Comparison of ENCODE assay signal across 24 cellular contexts in the genomic region with DNA sequence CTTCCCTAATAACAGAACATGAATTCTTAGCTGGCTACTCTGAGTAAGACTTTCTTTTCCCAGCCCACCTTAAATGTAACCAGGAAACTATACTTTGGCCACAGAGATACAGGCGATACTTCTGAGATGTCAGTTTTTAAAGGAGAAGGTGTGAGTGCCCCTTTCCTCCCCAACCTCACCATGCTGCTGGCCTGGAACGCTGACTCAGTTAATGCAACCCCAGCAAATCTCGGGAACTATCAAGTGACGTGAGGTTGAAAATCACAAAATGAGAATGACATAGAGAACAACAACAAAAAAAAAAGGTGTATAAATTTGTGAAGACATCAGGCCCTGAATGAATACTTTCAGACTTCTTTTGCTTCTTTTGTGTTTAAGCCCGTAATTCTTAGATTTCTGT. TPM values are rescaled to one million over a fixed set of nuclear protein-coding genes. Genes with fewer than 3 reads are reported as not detected.
DNase-seq lines count a peak whose midpoint lies in the region; ATAC-seq, FAIRE-seq and TF ChIP-seq lines count a peak whose summit lies in the region.
"Had no signal": no experiment of that assay in that cellular context is flagged by ENCODE, and none has a peak within 500 bp of the region (broad histone marks: within the 10 kb centered on the region; RNA-seq: fewer than 3 reads in every experiment).

No MANE protein-coding gene starts in this region.

- FAIRE-seq in HepG2 (lab: Jason Lieb, UNC) = no peak
- FAIRE-seq: A204.1, GM12891, GM18507, H1 had no signal

- H3K27ac ChIP-seq in HepG2 (ENCODE audit: extremely low read length, insufficient read depth, low read length) (no peak overlapping the region), right lobe of liver (no peak overlapping the region), parathyroid adenoma (no peak overlapping the region)
- H3K27ac ChIP-seq: 22Rv1; BLaER1 treated with 17β-estradiol and CSF1 and Interleukin-3, amounts not matched to agents 10 nM and 100 nM; GM23248 had no signal

- DNase-seq in HepG2 (ENCODE audit: low spot score) = no peak
- DNase-seq in right lobe of liver = no peak
- no peak for DNase-seq in T-helper 17 cell
- no peak for DNase-seq in DMS 273 treated with DMSO at 0.1 percent for 48 hours (lab: John Stamatoyannopoulos, UW)
- DNase-seq: ACHN; AML-193; BE2C; CD4-positive, alpha-beta T cell; CD8-positive, alpha-beta memory T cell; DMS53; DMS79 treated with DMSO at 0.1 percent for 48 hours; GF-D8; GM23248; H7; HCEC 1CT had no signal

- H3K4me3 Mint-ChIP-seq in T-helper 17 cell = no peak overlapping the region
- H3K4me3 Mint-ChIP-seq: CD14-positive monocyte; CD4-positive, alpha-beta T cell; CD8-positive, alpha-beta memory T cell had no signal

- H3K4me1 Mint-ChIP-seq in T-helper 17 cell = peaks cover 35% of the 10 kb centered on the region
- H3K4me1 Mint-ChIP-seq: CD14-positive monocyte had no signal

- peaks cover 24% of the 10 kb centered on the region for H3K36me3 Mint-ChIP-seq in T-helper 17 cell (ENCODE audit: low read depth)

- TF ChIP-seq POLR2A in HepG2 (IDR thresholded peaks at IDR 0.05; ENCODE audit: insufficient read depth in 1 of 2, low read depth in 2 of 2, low read length in 2 of 2) = no peak
- TF ChIP-seq POLR2A in right lobe of liver (IDR thresholded peaks at IDR 0.05) = no peak

- no peaks in the 10 kb centered on the region for H3K4me1 ChIP-seq in HepG2 (ENCODE audit: insufficient read depth, low read length)
- H3K4me1 ChIP-seq in right lobe of liver = no peaks in the 10 kb centered on the region
- no peaks in the 10 kb centered on the region for H3K4me1 ChIP-seq in parathyroid adenoma
- H3K4me1 ChIP-seq: BE2C; BLaER1 treated with 17β-estradiol and CSF1 and Interleukin-3, amounts not matched to agents 10 nM and 100 nM had no signal

- no peak for TF ChIP-seq RAD21 in HepG2 (CRISPR knock-in tag; IDR thresholded peaks at IDR 0.05)

- H3K36me3 ChIP-seq in HepG2 (replicated peaks in 1 of 2; ENCODE audit: control insufficient read depth in 1 of 2, insufficient read depth in 2 of 2, low read length in 2 of 2) (peaks cover 0 to 8% of the 10 kb centered on the region in 2 experiments; a peak in 3 of 5 replicates), right lobe of liver (peaks cover 0 to 9% (median under 1%) of the 10 kb centered on the region in 4 donors), parathyroid adenoma (ENCODE audit: control insufficient read depth, insufficient read depth, low read length) (no peaks in the 10 kb centered on the region)

- BruUV-seq in HepG2 (replicated peaks; lab: Mats Ljungman, UMichigan) = no TSS peak

- H4K20me1 ChIP-seq in HepG2 (ENCODE audit: insufficient read depth, low read length) = no peaks in the 10 kb centered on the region

- TF ChIP-seq CTCF in HepG2 (CRISPR knock-in tag; IDR thresholded peaks at IDR 0.05) (no peak), right lobe of liver (IDR thresholded peaks at IDR 0.05) (no peak), parathyroid adenoma (IDR thresholded peaks at IDR 0.05) (no peak)

- no peak overlapping the region for H3K9ac ChIP-seq in HepG2 (ENCODE audit: insufficient read depth, low read depth, low read length)
- no peak overlapping the region for H3K9ac ChIP-seq in parathyroid adenoma
- H3K9ac ChIP-seq: BLaER1 treated with 17β-estradiol and CSF1 and Interleukin-3, amounts not matched to agents 10 nM and 100 nM; GM23248 had no signal

- peaks cover 3% of the 10 kb centered on the region for H3K79me2 ChIP-seq in HepG2 (ENCODE audit: insufficient read depth, low read length)
- H3K79me2 ChIP-seq in parathyroid adenoma = peaks cover 11% of the 10 kb centered on the region

- H2AFZ ChIP-seq in HepG2 (ENCODE audit: low read length) (no peak overlapping the region), parathyroid adenoma (no peak overlapping the region)
- H2AFZ ChIP-seq: GM23248 had no signal

- TF ChIP-seq EP300 in HepG2 (IDR thresholded peaks at IDR 0.05; ENCODE audit: low read depth in 2 of 2, low read length in 2 of 2) (no peak), HepG2 (CRISPR knock-in tag; IDR thresholded peaks at IDR 0.05; ENCODE audit: borderline replicate concordance) (no peak)

- H3K4me2 ChIP-seq in HepG2 (ENCODE audit: low read depth, low read length) (no peak overlapping the region), parathyroid adenoma (ENCODE audit: low read length) (peak overlapping the region; percentile 39)
- H3K4me2 ChIP-seq: BLaER1 treated with 17β-estradiol and CSF1 and Interleukin-3, amounts not matched to agents 10 nM and 100 nM had no signal

- ATAC-seq in HepG2 (no peak), right lobe of liver (no peak), T-helper 17 cell (no peak), GM18520 (IDR thresholded peaks at IDR 0.05; ENCODE audit: unreplicated experiment) (no peak)

- no peak overlapping the region for H3K4me3 ChIP-seq in HepG2 (replicated peaks in 1 of 3; ENCODE audit: insufficient read depth in 1 of 3, low read depth in 2 of 3, low read length in 3 of 3)
- no peak overlapping the region for H3K4me3 ChIP-seq in right lobe of liver
- no peak overlapping the region for H3K4me3 ChIP-seq in parathyroid adenoma (ENCODE audit: low read depth, low read length)
- H3K4me3 ChIP-seq: BLaER1 treated with 17β-estradiol and CSF1 and Interleukin-3, amounts not matched to agents 10 nM and 100 nM; GM23248 had no signal

- H3K9me3 ChIP-seq in HepG2 (ENCODE audit: low read length) (no peaks in the 10 kb centered on the region), right lobe of liver (no peaks in the 10 kb centered on the region), T-helper 17 cell (ENCODE audit: control insufficient read depth, low read length, poor library complexity, severe bottlenecking) (no peaks in the 10 kb centered on the region), parathyroid adenoma (ENCODE audit: control insufficient read depth, low read length) (no peaks in the 10 kb centered on the region)

- intact Hi-C loops in HepG2 (cut with micrococcal nuclease; ENCODE audit: unreplicated experiment) = no loop called here
- intact Hi-C loops in right lobe of liver (cut with DNase I) = no loop called here

- H3K27me3 Mint-ChIP-seq in T-helper 17 cell = no peaks in the 10 kb centered on the region
- H3K27me3 Mint-ChIP-seq: CD4-positive, alpha-beta T cell; CD8-positive, alpha-beta memory T cell had no signal

- 76% methylated on average over 5 of the region's 5 CpGs for WGBS in HepG2 (ENCODE audit: low lambda C conversion rate)
- 76% methylated on average over 5 of the region's 5 CpGs for WGBS in right lobe of liver (ENCODE audit: insufficient coverage, low coverage, low lambda C conversion rate, missing lambda C conversion rate)

- POLR2A ChIA-PET in HepG2 (lab: Yijun Ruan, JAX) = no interaction called here

- peak overlapping the region; percentile 78 for H3K27ac Mint-ChIP-seq in T-helper 17 cell
- H3K27ac Mint-ChIP-seq: CD14-positive monocyte; CD4-positive, alpha-beta T cell had no signal

- H3K27me3 ChIP-seq in HepG2 (ENCODE audit: control insufficient read depth in 1 of 2, insufficient read depth in 2 of 2, low read length in 2 of 2) (no peaks in the 10 kb centered on the region), right lobe of liver (no peaks in the 10 kb centered on the region), parathyroid adenoma (ENCODE audit: control insufficient read depth, insufficient read depth, low read length) (no peaks in the 10 kb centered on the region)
- H3K27me3 ChIP-seq: BE2C; BLaER1 treated with 17β-estradiol and CSF1 and Interleukin-3, amounts not matched to agents 10 nM and 100 nM had no signal

- CTCF ChIA-PET in HepG2 (lab: Yijun Ruan, JAX; ENCODE audit: low intra/inter-chr PET ratio, low total read pairs) = no interaction called here

- in situ Hi-C loops in HepG2 (cut with HindIII; ENCODE audit: extremely low pct_ligation_motif_present, low pct_unique_long_range_greater_than_20kb) = no loop called here

TF ChIP-seq in HepG2, 621 proteins besides CTCF, POLR2A, EP300 and RAD21:
- TF ChIP-seq MAFF (IDR thresholded peaks at IDR 0.05; ENCODE audit: low read depth, low read length) (peak; percentile 73), MAFK (conservative IDR thresholded peaks at IDR 0.05 in 1 of 2, IDR thresholded peaks at IDR 0.05 in 1 of 2; ENCODE audit: low read length in 2 of 2) (peak; percentile 59 to 82), ZMYM3 (CRISPR knock-in tag; IDR thresholded peaks at IDR 0.05) (no peak)
TF ChIP-seq in HepG2: peak in this region for 2.

RNA-seq across cellular contexts. Expression of gene ZNF484, which starts 13.7 kb away (rescaled TPM):
- total RNA-seq in HepG2 (2016; rRNA removed; fragmentation: Illumina TruSeq; extraction: Trizol) (7.2 and 13.5 TPM in 2 replicates), right lobe of liver (1 to 10 TPM; 1.6 to 3.7 (median 2.8) TPM), T-helper 17 cell (10 to 100 TPM; 13.5 to 14.7 TPM)
- total RNA-seq in HepG2 (2016; cell fraction: cytosol; rRNA removed; fragmentation: Illumina TruSeq; extraction: Trizol; ENCODE audit: low read depth) = 0.79 and 0.81 TPM in 2 replicates
- total RNA-seq in HepG2 (2016; cell fraction: insoluble cytoplasmic fraction; rRNA removed; fragmentation: Illumina TruSeq; extraction: Trizol) = 7.1 and 12.9 TPM in 2 replicates
- total RNA-seq in HepG2 (2016; cell fraction: membrane; rRNA removed; fragmentation: Illumina TruSeq; extraction: Trizol) = 2.4 and 3.6 TPM in 2 replicates
- 9.3 and 10.0 TPM in 2 replicates for total RNA-seq in HepG2 (2016; cell fraction: nucleus; rRNA removed; fragmentation: Illumina TruSeq; extraction: Trizol)
- polyA plus RNA-seq in HepG2 (2011; rRNA removed) = 0.96 and 1.1 TPM in 2 replicates
- 0.28 and 0.58 TPM in 2 replicates for polyA plus RNA-seq in HepG2 (2011; cell fraction: cytosol; rRNA removed)
- polyA plus RNA-seq in HepG2 (2011; cell fraction: nucleus; rRNA removed) = 1.0 and 1.2 TPM in 2 replicates
- polyA plus RNA-seq in HepG2 (2012) = 1.2 and 1.4 TPM in 2 replicates
- polyA plus RNA-seq in HepG2 (2016; cell fraction: cytosol; fragmentation: Illumina TruSeq; extraction: Trizol; ENCODE audit: low read depth) = 0.07 TPM in 2 replicates
- 3.0 and 3.2 TPM in 2 replicates for polyA plus RNA-seq in HepG2 (2016; cell fraction: insoluble cytoplasmic fraction; fragmentation: Illumina TruSeq; extraction: Trizol; ENCODE audit: low read depth)
- polyA plus RNA-seq in HepG2 (2016; cell fraction: membrane; fragmentation: Illumina TruSeq; extraction: Trizol; ENCODE audit: low read depth) = 0.17 and 0.24 TPM in 2 replicates
- polyA plus RNA-seq in HepG2 (2016; cell fraction: nucleus; fragmentation: Illumina TruSeq; extraction: Trizol; ENCODE audit: insufficient read depth, low read depth) = 2.8 and 3.4 TPM in 2 replicates
- polyA minus RNA-seq in HepG2 (2011; rRNA and poly(A)+ RNA removed; ENCODE audit: low replicate concordance) = 1.3 and 3.2 TPM in 2 replicates
- polyA minus RNA-seq in HepG2 (2011; cell fraction: cytosol; rRNA and poly(A)+ RNA removed) = 4.1 and 5.5 TPM in 2 replicates
- 18.2 and 20.5 TPM in 2 replicates for polyA minus RNA-seq in HepG2 (2011; cell fraction: nucleus; rRNA and poly(A)+ RNA removed)
